Comparison of ENCODE assay signal across 1 cellular context in the genomic region with DNA sequence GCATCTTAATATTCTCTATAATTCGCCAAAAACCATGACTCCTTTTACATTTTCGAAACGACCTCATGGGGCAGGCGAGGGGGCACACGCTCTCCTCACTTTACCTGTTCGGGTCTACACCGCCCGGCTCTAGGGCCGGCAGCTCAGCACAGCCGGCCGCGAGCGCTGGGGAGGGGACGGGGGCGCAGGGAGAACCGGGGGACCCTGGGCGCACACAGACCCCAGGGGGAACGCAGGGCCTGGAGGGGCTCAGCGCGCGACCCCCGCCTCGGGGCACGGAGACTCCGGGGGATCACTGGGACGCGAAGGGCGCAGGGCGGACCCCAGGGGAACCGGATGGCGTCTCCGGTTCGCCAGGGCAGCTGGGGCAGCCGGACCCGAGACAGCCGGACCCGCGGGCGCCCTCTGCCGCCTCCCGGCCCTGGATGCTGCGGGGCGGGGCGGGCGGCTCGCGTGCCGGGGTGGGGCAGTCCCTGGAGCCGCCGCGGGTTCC.
TF ChIP-seq lines count a peak whose summit lies in the region.

AHRR (plus strand) TSS at position 482 of the 493 bp plus-strand sequence. CDS start 22,189 bp downstream, outside the sequence.

TF ChIP-seq in HEK293, 187 proteins besides CTCF, POLR2A, EP300 and RAD21:
- 0 out of 2 replicates have a peak, but pooled peaks have one; percentile 44 for TF ChIP-seq ZEB2 (tag by site-specific recombination; IDR thresholded peaks at IDR 0.05)
- TF ChIP-seq SP2 (tag by site-specific recombination; IDR thresholded peaks at IDR 0.05) = no peak
- peak; percentile 41; the same call in 1 of the 2 replicates for TF ChIP-seq ZNF561 (tag by site-specific recombination; IDR thresholded peaks at IDR 0.05; ENCODE audit: borderline replicate concordance)
- TF ChIP-seq ZBTB10 (tag by site-specific recombination; IDR thresholded peaks at IDR 0.05) = peak; percentile 96
- TF ChIP-seq, protein P1, sequence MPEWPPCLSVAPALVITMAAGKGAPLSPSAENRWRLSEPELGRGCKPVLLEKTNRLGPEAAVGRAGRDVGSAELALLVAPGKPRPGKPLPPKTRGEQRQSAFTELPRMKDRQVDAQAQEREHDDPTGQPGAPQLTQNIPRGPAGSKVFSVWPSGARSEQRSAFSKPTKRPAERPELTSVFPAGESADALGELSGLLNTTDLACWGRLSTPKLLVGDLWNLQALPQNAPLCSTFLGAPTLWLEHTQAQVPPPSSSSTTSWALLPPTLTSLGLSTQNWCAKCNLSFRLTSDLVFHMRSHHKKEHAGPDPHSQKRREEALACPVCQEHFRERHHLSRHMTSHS (tag by site-specific recombination; IDR thresholded peaks at IDR 0.05) = no peak
- TF ChIP-seq ZIC2 (tag by site-specific recombination; IDR thresholded peaks at IDR 0.05) = no peak
- TF ChIP-seq ZNF677 (tag by site-specific recombination; IDR thresholded peaks at IDR 0.05) = no peak
- TF ChIP-seq ZNF23 (tag by site-specific recombination; IDR thresholded peaks at IDR 0.05; ENCODE audit: borderline replicate concordance) = no peak
- TF ChIP-seq ZNF112 (tag by site-specific recombination; IDR thresholded peaks at IDR 0.05) = no peak
- TF ChIP-seq ZNF335 (tag by site-specific recombination; conservative IDR thresholded peaks at IDR 0.05) = peak; percentile 73
- TF ChIP-seq KLF1 (tag by site-specific recombination; IDR thresholded peaks at IDR 0.05) = 0 out of 2 replicates have a peak, but pooled peaks have one; percentile 30
- TF ChIP-seq KLF17 (tag by site-specific recombination; IDR thresholded peaks at IDR 0.05) = no peak
- TF ChIP-seq OSR2 (tag by site-specific recombination; IDR thresholded peaks at IDR 0.05) = no peak
- TF ChIP-seq ZBTB8A (tag by site-specific recombination; IDR thresholded peaks at IDR 0.05) = peak; percentile 62; the same call in 1 of the 2 replicates
- peak; percentile 53; the same call in 1 of the 2 replicates for TF ChIP-seq ZBTB48 (tag by site-specific recombination; IDR thresholded peaks at IDR 0.05)
- TF ChIP-seq, protein P2, sequence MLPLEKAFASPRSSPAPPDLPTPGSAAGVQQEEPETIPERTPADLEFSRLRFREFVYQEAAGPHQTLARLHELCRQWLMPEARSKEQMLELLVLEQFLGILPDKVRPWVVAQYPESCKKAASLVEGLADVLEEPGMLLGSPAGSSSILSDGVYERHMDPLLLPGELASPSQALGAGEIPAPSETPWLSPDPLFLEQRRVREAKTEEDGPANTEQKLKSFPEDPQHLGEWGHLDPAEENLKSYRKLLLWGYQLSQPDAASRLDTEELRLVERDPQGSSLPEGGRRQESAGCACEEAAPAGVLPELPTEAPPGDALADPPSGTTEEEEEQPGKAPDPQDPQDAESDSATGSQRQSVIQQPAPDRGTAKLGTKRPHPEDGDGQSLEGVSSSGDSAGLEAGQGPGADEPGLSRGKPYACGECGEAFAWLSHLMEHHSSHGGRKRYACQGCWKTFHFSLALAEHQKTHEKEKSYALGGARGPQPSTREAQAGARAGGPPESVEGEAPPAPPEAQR (tag by site-specific recombination; IDR thresholded peaks at IDR 0.05) = no peak
- TF ChIP-seq ZNF558 (tag by site-specific recombination; IDR thresholded peaks at IDR 0.05) = no peak
- TF ChIP-seq GLIS1 (tag by site-specific recombination; IDR thresholded peaks at IDR 0.05) = peak; percentile 61
- TF ChIP-seq GLIS2 (tag by site-specific recombination; IDR thresholded peaks at IDR 0.05) = peak; percentile 66
- TF ChIP-seq HOXC10 (CRISPR knock-in tag; IDR thresholded peaks at IDR 0.05) = no peak
- TF ChIP-seq TCF7L2 (IDR thresholded peaks at IDR 0.05; ENCODE audit: borderline replicate concordance, low read depth, low read length) = no peak
- TF ChIP-seq ZNF423 (tag by site-specific recombination; IDR thresholded peaks at IDR 0.05) = no peak; the same call in 1 of the 2 replicates
- TF ChIP-seq ZFP37 (tag by site-specific recombination; IDR thresholded peaks at IDR 0.05) = no peak
- no peak for TF ChIP-seq ZNF792 (tag by site-specific recombination; IDR thresholded peaks at IDR 0.05)
- peak; percentile 38; the same call in 1 of the 2 replicates for TF ChIP-seq KLF8 (tag by site-specific recombination; IDR thresholded peaks at IDR 0.05)
- TF ChIP-seq, protein P3, sequence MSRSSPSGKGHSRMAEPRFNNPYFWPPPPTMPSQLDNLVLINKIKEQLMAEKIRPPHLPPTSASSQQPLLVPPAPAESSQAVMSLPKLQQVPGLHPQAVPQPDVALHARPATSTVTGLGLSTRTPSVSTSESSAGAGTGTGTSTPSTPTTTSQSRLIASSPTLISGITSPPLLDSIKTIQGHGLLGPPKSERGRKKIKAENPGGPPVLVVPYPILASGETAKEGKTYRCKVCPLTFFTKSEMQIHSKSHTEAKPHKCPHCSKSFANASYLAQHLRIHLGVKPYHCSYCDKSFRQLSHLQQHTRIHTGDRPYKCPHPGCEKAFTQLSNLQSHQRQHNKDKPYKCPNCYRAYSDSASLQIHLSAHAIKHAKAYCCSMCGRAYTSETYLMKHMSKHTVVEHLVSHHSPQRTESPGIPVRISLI (tag by site-specific recombination; IDR thresholded peaks at IDR 0.05) = no peak
- TF ChIP-seq ZNF747 (tag by site-specific recombination; IDR thresholded peaks at IDR 0.05) = no peak
- peak; percentile 41 for TF ChIP-seq PATZ1 (tag by site-specific recombination; IDR thresholded peaks at IDR 0.05)
- TF ChIP-seq ZNF785 (tag by site-specific recombination; IDR thresholded peaks at IDR 0.05) = no peak
- no peak for TF ChIP-seq ZSCAN16 (tag by site-specific recombination; IDR thresholded peaks at IDR 0.05)
- no peak for TF ChIP-seq ZBTB20 (tag by site-specific recombination; IDR thresholded peaks at IDR 0.05)
- TF ChIP-seq, protein P4, sequence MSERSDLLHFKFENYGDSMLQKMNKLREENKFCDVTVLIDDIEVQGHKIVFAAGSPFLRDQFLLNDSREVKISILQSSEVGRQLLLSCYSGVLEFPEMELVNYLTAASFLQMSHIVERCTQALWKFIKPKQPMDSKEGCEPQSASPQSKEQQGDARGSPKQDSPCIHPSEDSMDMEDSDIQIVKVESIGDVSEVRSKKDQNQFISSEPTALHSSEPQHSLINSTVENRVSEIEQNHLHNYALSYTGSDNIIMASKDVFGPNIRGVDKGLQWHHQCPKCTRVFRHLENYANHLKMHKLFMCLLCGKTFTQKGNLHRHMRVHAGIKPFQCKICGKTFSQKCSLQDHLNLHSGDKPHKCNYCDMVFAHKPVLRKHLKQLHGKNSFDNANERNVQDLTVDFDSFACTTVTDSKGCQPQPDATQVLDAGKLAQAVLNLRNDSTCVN (tag by site-specific recombination; optimal IDR thresholded peaks at IDR 0.05) = peak; percentile 42
- 0 out of 2 replicates have a peak, but pooled peaks have one; percentile 57 for TF ChIP-seq ZBTB7A (tag by site-specific recombination; IDR thresholded peaks at IDR 0.05; ENCODE audit: low read depth)
- no peak for TF ChIP-seq MYNN (tag by site-specific recombination; IDR thresholded peaks at IDR 0.05; ENCODE audit: borderline replicate concordance)
- TF ChIP-seq PRDM6 (tag by site-specific recombination; IDR thresholded peaks at IDR 0.05) = no peak
- TF ChIP-seq SALL2 (tag by site-specific recombination; IDR thresholded peaks at IDR 0.05; ENCODE audit: borderline replicate concordance) = no peak
- no peak for TF ChIP-seq ZNF544 (tag by site-specific recombination; IDR thresholded peaks at IDR 0.05)
- no peak for TF ChIP-seq ZNF416 (tag by site-specific recombination; IDR thresholded peaks at IDR 0.05)
- 0 out of 2 replicates have a peak, but pooled peaks have one; percentile 23 for TF ChIP-seq ZBTB11 (tag by site-specific recombination; conservative IDR thresholded peaks at IDR 0.05; ENCODE audit: low read depth)
